ENCODE assay signal across 8 cellular contexts in genomic region chr19:32580353-32580900, GRCh38. TPM values are rescaled to one million over a fixed set of nuclear protein-coding genes. Genes with fewer than 3 reads are reported as not detected.
DNase-seq lines count a peak whose midpoint lies in the region; ATAC-seq, FAIRE-seq and TF ChIP-seq lines count a peak whose summit lies in the region.

No MANE protein-coding gene starts in this region.

- H4K20me1 ChIP-seq in SU-DHL-6 (ENCODE audit: low read depth, low read length): no peaks in the 10 kb centered on the region

- peaks cover 17% of the 10 kb centered on the region for H3K79me2 ChIP-seq in SU-DHL-6 (ENCODE audit: insufficient read depth, low read length)

- TF ChIP-seq CTCF in SU-DHL-6 (IDR thresholded peaks at IDR 0.05; ENCODE audit: insufficient read depth, low read length, poor library complexity, severe bottlenecking) (no peak), heart right ventricle (IDR thresholded peaks at IDR 0.05) (no peak)

- no peak overlapping the region for H3K27ac ChIP-seq in SU-DHL-6 (ENCODE audit: low read depth, low read length)
- peak overlapping the region in 9 of 10 donors; percentile 24 to 96 (median 91) for H3K27ac ChIP-seq in heart right ventricle
- peak overlapping the region; percentile 28 to 50 for H3K27ac ChIP-seq in small intestine (ENCODE audit: low read depth in 1 of 2, low read length in 1 of 2)

- H3K9ac ChIP-seq in SU-DHL-6 (ENCODE audit: low read length): peak overlapping the region; percentile 83

- peak overlapping the region; percentile 83 for H3K4me2 ChIP-seq in SU-DHL-6 (ENCODE audit: low read depth, low read length, poor library complexity, severe bottlenecking)

- peaks cover 0 to 25% (median 11%) of the 10 kb centered on the region in 9 donors for H3K4me1 ChIP-seq in heart right ventricle
- peaks cover 2 to 3% of the 10 kb centered on the region in 2 donors for H3K4me1 ChIP-seq in small intestine (ENCODE audit: control insufficient read depth in 2 of 2, insufficient read depth in 1 of 2, low read depth in 1 of 2, low read length in 1 of 2)

- no peak for FAIRE-seq in small intestine (lab: Jason Lieb, UNC)

- ATAC-seq in GM19025 (IDR thresholded peaks at IDR 0.05; ENCODE audit: low read depth, unreplicated experiment) (peak; percentile 12), HG02938 (IDR thresholded peaks at IDR 0.05; ENCODE audit: unreplicated experiment) (peak; percentile 23), heart right ventricle (peak; percentile 5 to 65 (median 37))

- DNase-seq in heart right ventricle (no peak), small intestine (no peak), NCI-H1417 treated with DMSO at 0.1 percent for 48 hours (lab: John Stamatoyannopoulos, UW) (no peak)
- DNase-seq in stimulated activated CD4-positive, alpha-beta T cell treated with anti-CD3 and anti-CD28 coated beads, Interleukin-1b, Interleukin-23, amount 100 ng/mL, for 48 hours: no peak
- DNase-seq in stimulated activated CD8-positive, alpha-beta memory T cell treated with anti-CD3 and anti-CD28 coated beads, Interleukin-4, amount 100 ng/mL, for 48 hours: no peak

- H3K27me3 ChIP-seq in SU-DHL-6 (ENCODE audit: low read length) (no peaks in the 10 kb centered on the region), heart right ventricle (no peaks in the 10 kb centered on the region), small intestine (ENCODE audit: control insufficient read depth in 2 of 2, insufficient read depth in 2 of 2, low read length in 2 of 2) (no peaks in the 10 kb centered on the region)

- peak overlapping the region; percentile 85 for H3K4me3 ChIP-seq in SU-DHL-6 (ENCODE audit: insufficient read depth, low read length, poor library complexity, severe bottlenecking)
- peak overlapping the region; percentile 70 to 97 (median 82) for H3K4me3 ChIP-seq in heart right ventricle
- peak overlapping the region; percentile 10 to 55 for H3K4me3 ChIP-seq in small intestine (ENCODE audit: low read depth in 1 of 2, low read length in 2 of 2)

- intact Hi-C loops in heart right ventricle (cut with DNase I): loop anchor here in 4 of 10 donors (5.0 to 10.0 kb wide), 4 partner anchors 112 to 236 kb away; partner anchors contain the start of genes ZNF507 (in 4 of the 4) and NUDT19 (in 2 of the 4)

- 18% methylated on average over 22 of the region's 22 CpGs for WGBS in heart right ventricle, 2 donors
- 11 to 19% (median 15%) methylated on average over 22 of the region's 22 CpGs for WGBS in small intestine, 3 donors

- no peaks in the 10 kb centered on the region for H3K9me3 ChIP-seq in SU-DHL-6 (ENCODE audit: insufficient read depth, low read length)
- H3K9me3 ChIP-seq in heart right ventricle: no peaks in the 10 kb centered on the region
- H3K9me3 ChIP-seq in small intestine (ENCODE audit: control insufficient read depth, low read depth): no peaks in the 10 kb centered on the region

- peak overlapping the region; percentile 99 for H2AFZ ChIP-seq in SU-DHL-6 (ENCODE audit: low read depth, low read length, severe bottlenecking)

- H3F3A ChIP-seq in SU-DHL-6 (ENCODE audit: insufficient read depth): no peaks in the 10 kb centered on the region

- no peaks in the 10 kb centered on the region for H3K9me2 ChIP-seq in SU-DHL-6 (replicated peaks; ENCODE audit: insufficient read depth, low read length)

- H3K36me3 ChIP-seq in SU-DHL-6 (ENCODE audit: low read length): 0 out of 2 replicates have a peak, but pooled peaks cover 6% of the 10 kb centered on the region
- peaks cover 0 to 34% (median 11%) of the 10 kb centered on the region in 9 donors for H3K36me3 ChIP-seq in heart right ventricle
- H3K36me3 ChIP-seq in small intestine (ENCODE audit: control insufficient read depth in 2 of 2, insufficient read depth in 2 of 2, low read length in 2 of 2): no peaks in the 10 kb centered on the region

RNA-seq across cellular contexts. Expression of gene PDCD5, which starts 0.6 kb away (rescaled TPM):
- 100 to 1,000 TPM in 7 of 10 donors, 10 to 100 TPM in 3; 84.3 to 172 (median 103) TPM for total RNA-seq in heart right ventricle
- polyA plus RNA-seq in heart right ventricle (100 to 1,000 TPM; 239 to 349 TPM), small intestine (100 to 1,000 TPM in 2 of 3 donors, 10 to 100 TPM in 1; 47.8 to 110 (median 100) TPM)

Comparison
In these comparisons a context has a peak if more than half of its experiments do, and no peak if none do; other contexts are left out.
1. H3K4me3 ChIP-seq: peak in every context shown above with its lines; median percentile 85 in SU-DHL-6; 82 in heart right ventricle; 32 in small intestine.